8 cellular contexts compared by ENCODE assay signal in genomic region chr9:95510610-95511231, GRCh38. TPM values are rescaled to one million over a fixed set of nuclear protein-coding genes. Genes with fewer than 3 reads are reported as not detected.
DNase-seq lines count a peak whose midpoint lies in the region; ATAC-seq, FAIRE-seq and TF ChIP-seq lines count a peak whose summit lies in the region.

No MANE protein-coding gene starts in this region.

- no peaks in the 10 kb centered on the region for H3K9me3 Mint-ChIP-seq in dendritic cell treated with granulocyte-macrophage colony-stimulating factor and Interleukin-4, amounts not matched to agents 40 ng/mL and 50 ng/mL, for 4 days

- in situ Hi-C loops in HepG2 (cut with HindIII; ENCODE audit: extremely low pct_ligation_motif_present, low pct_unique_long_range_greater_than_20kb) = no loop called here

- H3K4me1 ChIP-seq in HepG2 (ENCODE audit: insufficient read depth, low read length) = peaks cover 33% of the 10 kb centered on the region

- H3K4me2 ChIP-seq in HepG2 (ENCODE audit: low read depth, low read length) = peak overlapping the region; percentile 95

- FAIRE-seq in GM19239 (lab: Jason Lieb, UNC) = peak; percentile 68
- FAIRE-seq in HepG2 (lab: Jason Lieb, UNC) = peak; percentile 43

- ATAC-seq in HG03460 (IDR thresholded peaks at IDR 0.05; ENCODE audit: unreplicated experiment) = peak; percentile 34
- ATAC-seq in HepG2 = peak; percentile 83

- CTCF ChIA-PET in BJ (lab: Yijun Ruan, JAX) = no interaction called here
- CTCF ChIA-PET in HepG2 (lab: Yijun Ruan, JAX; ENCODE audit: low intra/inter-chr PET ratio, low total read pairs) = no interaction called here

- peaks cover 6% of the 10 kb centered on the region for H3K36me3 Mint-ChIP-seq in dendritic cell treated with granulocyte-macrophage colony-stimulating factor and Interleukin-4, amounts not matched to agents 40 ng/mL and 50 ng/mL, for 4 days (ENCODE audit: low read depth)

- DNase-seq in BJ (ENCODE audit: low read depth) (peak; percentile 82), GM19239 (ENCODE audit: insufficient read length, low spot score) (peak; percentile 82), NCI-H524 treated with DMSO at 0.1 percent for 48 hours (lab: John Stamatoyannopoulos, UW) (peak; percentile 90), HepG2 (ENCODE audit: low spot score) (peak; percentile 85)
- peak; percentile 76 to 77 for DNase-seq in activated CD4-positive, alpha-beta T cell treated with anti-CD3 and anti-CD28 coated beads, Interleukin-2, amount 50 U/mL, for 4 hours
- peak; percentile 86 for DNase-seq in stimulated activated CD4-positive, alpha-beta T cell treated with anti-CD3 and anti-CD28 coated beads, Interleukin-1b, Interleukin-23, amount 100 ng/mL, for 48 hours

- WGBS in HepG2 (ENCODE audit: low lambda C conversion rate) = under 1% methylated on average over 26 of the region's 78 CpGs

- peak overlapping the region; percentile 62 for H2AFZ ChIP-seq in HepG2 (ENCODE audit: low read length)

- no peak for TF ChIP-seq CTCF in BJ (IDR thresholded peaks at IDR 0.05; ENCODE audit: insufficient read depth, low read depth, low read length)
- TF ChIP-seq CTCF in HepG2 (CRISPR knock-in tag; IDR thresholded peaks at IDR 0.05) = no peak

- no TSS peak for BruUV-seq in HepG2 (replicated peaks; lab: Mats Ljungman, UMichigan)

- H3K9me3 ChIP-seq in HepG2 (ENCODE audit: low read length) = no peaks in the 10 kb centered on the region

- peaks cover 57% of the 10 kb centered on the region for H3K4me1 Mint-ChIP-seq in dendritic cell treated with granulocyte-macrophage colony-stimulating factor and Interleukin-4, amounts not matched to agents 40 ng/mL and 50 ng/mL, for 4 days (ENCODE audit: low read depth)

- TF ChIP-seq POLR2A in HepG2 (IDR thresholded peaks at IDR 0.05; ENCODE audit: insufficient read depth in 1 of 2, low read depth in 2 of 2, low read length in 2 of 2) = no peak; a peak in 1 of 4 replicates

- H3K27ac ChIP-seq in HepG2 (ENCODE audit: extremely low read length, insufficient read depth, low read length) = peak overlapping the region; percentile 88

- 0 out of 2 replicates have a peak, but pooled peaks have one; percentile 27 for TF ChIP-seq RAD21 in HepG2 (CRISPR knock-in tag; IDR thresholded peaks at IDR 0.05)

- H3K9ac ChIP-seq in HepG2 (ENCODE audit: insufficient read depth, low read depth, low read length) = peak overlapping the region; percentile 71

- H3K4me3 ChIP-seq in BJ (ENCODE audit: low read depth, low read length) = peak overlapping the region; percentile 73
- H3K4me3 ChIP-seq in HepG2 (replicated peaks in 1 of 3; ENCODE audit: insufficient read depth in 1 of 3, low read depth in 2 of 3, low read length in 3 of 3) = peak overlapping the region; percentile 80 to 93 (median 82)

- H3K79me2 ChIP-seq in HepG2 (ENCODE audit: insufficient read depth, low read length) = peaks cover 13% of the 10 kb centered on the region

- H4K20me1 ChIP-seq in HepG2 (ENCODE audit: insufficient read depth, low read length) = no peaks in the 10 kb centered on the region

- H3K27ac Mint-ChIP-seq in dendritic cell treated with granulocyte-macrophage colony-stimulating factor and Interleukin-4, amounts not matched to agents 40 ng/mL and 50 ng/mL, for 4 days = no peak overlapping the region

- peaks cover 89% of the 10 kb centered on the region for H3K27me3 Mint-ChIP-seq in dendritic cell treated with granulocyte-macrophage colony-stimulating factor and Interleukin-4, amounts not matched to agents 40 ng/mL and 50 ng/mL, for 4 days

- peak overlapping the region; percentile 94 for H3K4me3 Mint-ChIP-seq in dendritic cell treated with granulocyte-macrophage colony-stimulating factor and Interleukin-4, amounts not matched to agents 40 ng/mL and 50 ng/mL, for 4 days

- TF ChIP-seq EP300 in HepG2 (IDR thresholded peaks at IDR 0.05; ENCODE audit: low read depth in 2 of 2, low read length in 2 of 2) (no peak), HepG2 (CRISPR knock-in tag; IDR thresholded peaks at IDR 0.05; ENCODE audit: borderline replicate concordance) (no peak)

- H3K36me3 ChIP-seq in BJ (ENCODE audit: control insufficient read depth, insufficient read depth, low read length) (no peaks in the 10 kb centered on the region), HepG2 (replicated peaks in 1 of 2; ENCODE audit: control insufficient read depth in 1 of 2, insufficient read depth in 2 of 2, low read length in 2 of 2) (no peaks in the 10 kb centered on the region)

- H3K27me3 ChIP-seq in BJ (ENCODE audit: control insufficient read depth, insufficient read depth, low read length) (no peaks in the 10 kb centered on the region), HepG2 (ENCODE audit: control insufficient read depth in 1 of 2, insufficient read depth in 2 of 2, low read length in 2 of 2) (no peaks in the 10 kb centered on the region; a peak in 2 of 5 replicates)

- intact Hi-C loops in dendritic cell treated with granulocyte-macrophage colony-stimulating factor and Interleukin-4, amounts not matched to agents 40 ng/mL and 50 ng/mL, for 4 days (cut with micrococcal nuclease) = loop anchor here (10.0 kb wide), 1 partner anchor 704 kb away; no protein-coding TSS in a partner anchor
- intact Hi-C loops in HepG2 (cut with micrococcal nuclease; ENCODE audit: unreplicated experiment) = loop anchor here (5.0 to 10.0 kb wide), 4 partner anchors 193 to 704 kb away; partner anchors contain the start of gene FANCC

- POLR2A ChIA-PET in BJ (lab: Charles Lee) (no interaction called here), HepG2 (lab: Yijun Ruan, JAX) (interaction anchor here (1.0 to 1.1 kb wide), 2 partner anchors 182 to 365 kb away, joined by 3 to 5 read pairs; partner anchors contain the start of gene ERCC6L2)

TF ChIP-seq in HepG2, 621 proteins besides CTCF, POLR2A, EP300 and RAD21 (continues in another document):
- TF ChIP-seq HMG20A (CRISPR knock-in tag; IDR thresholded peaks at IDR 0.05; ENCODE audit: borderline replicate concordance) = no peak
- 0 out of 2 replicates have a peak, but pooled peaks have one; percentile 7 for TF ChIP-seq FIP1L1 (IDR thresholded peaks at IDR 0.05; ENCODE audit: borderline replicate concordance, insufficient read depth, low read depth, low read length)
- TF ChIP-seq MAZ (IDR thresholded peaks at IDR 0.05; ENCODE audit: borderline replicate concordance, low read depth, low read length) = peak; percentile 55; the same call in 1 of the 2 replicates
- peak; percentile 85 for TF ChIP-seq MAZ (CRISPR knock-in tag; IDR thresholded peaks at IDR 0.05; ENCODE audit: low read depth)
- TF ChIP-seq ZFP91 (CRISPR knock-in tag; IDR thresholded peaks at IDR 0.05; ENCODE audit: borderline replicate concordance) = peak; percentile 81
- 0 out of 2 replicates have a peak, but pooled peaks have one; percentile 4 for TF ChIP-seq SALL1 (CRISPR knock-in tag; IDR thresholded peaks at IDR 0.05)
- no peak for TF ChIP-seq SOX13 (IDR thresholded peaks at IDR 0.05)
- TF ChIP-seq SOX13 (CRISPR knock-in tag; conservative IDR thresholded peaks at IDR 0.05 in 1 of 2, IDR thresholded peaks at IDR 0.05 in 1 of 2) = 0 out of 4 replicates have a peak, but pooled peaks of 1 of the 2 experiments have one; percentile 10
- TF ChIP-seq ZNF83 (CRISPR knock-in tag; IDR thresholded peaks at IDR 0.05; ENCODE audit: borderline replicate concordance) = no peak
- no peak for TF ChIP-seq RARG (CRISPR knock-in tag; IDR thresholded peaks at IDR 0.05; ENCODE audit: low read depth)

RNA-seq across cellular contexts. Expression of gene PTCH1, which starts 6.0 kb away (rescaled TPM):
- polyA plus RNA-seq in BJ (2011; rRNA removed) = 1.5 and 2.8 TPM in 2 replicates
- 6.1 and 6.5 TPM in 2 replicates for polyA minus RNA-seq in BJ (2011; rRNA and poly(A)+ RNA removed)
- 2.6 and 2.8 TPM in 2 replicates for total RNA-seq in HepG2 (2016; rRNA removed; fragmentation: Illumina TruSeq; extraction: Trizol)
- total RNA-seq in HepG2 (2016; cell fraction: cytosol; rRNA removed; fragmentation: Illumina TruSeq; extraction: Trizol; ENCODE audit: low read depth) = 1.5 and 2.5 TPM in 2 replicates
- total RNA-seq in HepG2 (2016; cell fraction: insoluble cytoplasmic fraction; rRNA removed; fragmentation: Illumina TruSeq; extraction: Trizol) = 2.4 and 2.8 TPM in 2 replicates
- 2.2 TPM in 2 replicates for total RNA-seq in HepG2 (2016; cell fraction: membrane; rRNA removed; fragmentation: Illumina TruSeq; extraction: Trizol)
- 5.0 and 8.5 TPM in 2 replicates for total RNA-seq in HepG2 (2016; cell fraction: nucleus; rRNA removed; fragmentation: Illumina TruSeq; extraction: Trizol)
- polyA plus RNA-seq in HepG2 (2011; rRNA removed) = 2.9 and 3.9 TPM in 2 replicates
- 1.6 and 1.7 TPM in 2 replicates for polyA plus RNA-seq in HepG2 (2011; cell fraction: cytosol; rRNA removed)
- polyA plus RNA-seq in HepG2 (2011; cell fraction: nucleus; rRNA removed) = 10.6 TPM in 2 replicates
- 4.2 and 4.9 TPM in 2 replicates for polyA plus RNA-seq in HepG2 (2012)
- polyA plus RNA-seq in HepG2 (2016; cell fraction: cytosol; fragmentation: Illumina TruSeq; extraction: Trizol; ENCODE audit: low read depth) = 0.23 and 0.42 TPM in 2 replicates
- polyA plus RNA-seq in HepG2 (2016; cell fraction: insoluble cytoplasmic fraction; fragmentation: Illumina TruSeq; extraction: Trizol; ENCODE audit: low read depth) = 1.0 and 3.0 TPM in 2 replicates
- 0.34 and 0.76 TPM in 2 replicates for polyA plus RNA-seq in HepG2 (2016; cell fraction: membrane; fragmentation: Illumina TruSeq; extraction: Trizol; ENCODE audit: low read depth)
- 8.5 and 10.5 TPM in 2 replicates for polyA plus RNA-seq in HepG2 (2016; cell fraction: nucleus; fragmentation: Illumina TruSeq; extraction: Trizol; ENCODE audit: insufficient read depth, low read depth)
- polyA minus RNA-seq in HepG2 (2011; rRNA and poly(A)+ RNA removed; ENCODE audit: low replicate concordance) = 12.2 and 12.3 TPM in 2 replicates
- polyA minus RNA-seq in HepG2 (2011; cell fraction: cytosol; rRNA and poly(A)+ RNA removed) = 5.9 and 10.5 TPM in 2 replicates
- 13.8 and 22.4 TPM in 2 replicates for polyA minus RNA-seq in HepG2 (2011; cell fraction: nucleus; rRNA and poly(A)+ RNA removed)

Comparison
In these comparisons a context has a peak if more than half of its experiments do, and no peak if none do; other contexts are left out.
1. Peak in every context shown above with its lines: DNase-seq, ATAC-seq, H3K4me3 ChIP-seq and H3K27ac ChIP-seq.